Comparison of ENCODE assay signal across 28 cellular contexts in genomic region chr12:51798507-51798906, GRCh38. TPM values are rescaled to one million over a fixed set of nuclear protein-coding genes. Genes with fewer than 3 reads are reported as not detected.
"Had no signal": no experiment of that assay in that cellular context is flagged by ENCODE, and none has a peak within 500 bp of the region (broad histone marks: within the 10 kb centered on the region; RNA-seq: fewer than 3 reads in every experiment).

No MANE protein-coding gene starts in this region.

- DNase-seq: activated CD4-positive, alpha-beta memory T cell treated with anti-CD3 and anti-CD28 coated beads for 36 hours; activated CD4-positive, alpha-beta T cell treated with anti-CD3 and anti-CD28 coated beads, Interleukin-2, amount 10 ng/mL, durations not matched to agents 24 days and 14 days; activated CD4-positive, CD25-positive, alpha-beta regulatory T cell treated with anti-CD3 and anti-CD28 coated beads, Interleukin-2, amount 50 U/mL, for 72 hours; activated CD8-positive, alpha-beta memory T cell treated with anti-CD3 and anti-CD28 coated beads, Interleukin-2, amount 50 U/mL, for 4 hours; activated gamma-delta T cell; activated naive CD4-positive, alpha-beta T cell treated with anti-CD3 and anti-CD28 coated beads, Interleukin-2, amount 10 ng/mL, durations not matched to agents 7 days and 5 days; activated naive CD8-positive, alpha-beta T cell treated with anti-CD3 and anti-CD28 coated beads, Interleukin-2, amount 10 ng/mL, durations not matched to agents 7 days and 5 days; activated T-cell treated with anti-CD3 and anti-CD28 coated beads, Interleukin-2, amount 50 U/mL, for 1 hour; endodermal cell; left colon; naive thymus-derived CD4-positive, alpha-beta T cell; ovary; retina; sigmoid colon; stimulated activated CD4-positive, alpha-beta T cell treated with anti-CD3 and anti-CD28 coated beads, Interleukin-1b, Interleukin-23, amount 100 ng/mL, for 48 hours; stimulated activated CD4-positive, alpha-beta T cell treated with anti-CD3 and anti-CD28 coated beads, Interleukin-4, amount 100 ng/mL, for 4 hours; stimulated activated CD8-positive, alpha-beta memory T cell treated with anti-CD3 and anti-CD28 coated beads, Interleukin-4, amount 100 ng/mL, for 48 hours; stimulated activated naive CD8-positive, alpha-beta T cell treated with anti-CD3 and anti-CD28 coated beads, Interleukin-15, amount 100 ng/mL, for 72 hours; substantia nigra; T1000; thyroid gland; upper lobe of left lung had no signal

- H3K27me3 ChIP-seq: esophagus muscularis mucosa, hepatocyte, ovary, sigmoid colon, thyroid gland, upper lobe of left lung, vagina had no signal

- H3K4me3 ChIP-seq: esophagus muscularis mucosa, hepatocyte, ovary, sigmoid colon, smooth muscle cell, thyroid gland, upper lobe of left lung, vagina had no signal

- H3K79me2 ChIP-seq: hepatocyte had no signal

- H3K9me3 ChIP-seq: esophagus muscularis mucosa, ovary, sigmoid colon, thyroid gland, upper lobe of left lung, vagina had no signal

- H3K36me3 ChIP-seq: esophagus muscularis mucosa, ovary, sigmoid colon, thyroid gland, upper lobe of left lung, vagina had no signal

- H2AFZ ChIP-seq: hepatocyte had no signal

- H3K27ac ChIP-seq: esophagus muscularis mucosa, hepatocyte, ovary, sigmoid colon, thyroid gland, upper lobe of left lung, vagina had no signal

- ATAC-seq: left colon; naive thymus-derived CD4-positive, alpha-beta T cell; stimulated activated memory B cell treated with anti-CD40 and anti-IgM and Interleukin-4, amounts not matched to agents 10 μg/mL and 1 μg/mL and 100 μg/mL, for 72 hours; stimulated activated naive CD8-positive, alpha-beta T cell treated with anti-CD3 and anti-CD28 coated beads, Interleukin-15, amount 100 ng/mL, for 72 hours had no signal

- H3K4me2 ChIP-seq: hepatocyte, smooth muscle cell had no signal

- H3K4me1 ChIP-seq: esophagus muscularis mucosa, sigmoid colon, thyroid gland, upper lobe of left lung, vagina had no signal

RNA-seq across cellular contexts. Expression of gene FIGNL2, which starts 50.0 kb away (rescaled TPM):
- total RNA-seq: vagina had no signal
- polyA plus RNA-seq: keratinocyte had no signal
